Comparison of ENCODE assay signal across 8 cellular contexts in genomic region chr1:200039849-200040479, GRCh38. TPM values are rescaled to one million over a fixed set of nuclear protein-coding genes. Genes with fewer than 3 reads are reported as not detected.
DNase-seq lines count a peak whose midpoint lies in the region; ATAC-seq and TF ChIP-seq lines count a peak whose summit lies in the region.

No MANE protein-coding gene starts in this region.

- H3K27ac ChIP-seq in heart right ventricle (peak overlapping the region in 8 of 10 donors; percentile 13 to 80 (median 56)), body of pancreas (peak overlapping the region; percentile 87 to 96 (median 96)), mesendoderm (ENCODE audit: low read depth, low read length) (no peak overlapping the region), uterus (peak overlapping the region; percentile 66 to 83)

- no peak overlapping the region for H2BK15ac ChIP-seq in mesendoderm (replicated peaks; ENCODE audit: low read depth)

- H2AK5ac ChIP-seq in mesendoderm (ENCODE audit: low read length), result no peak overlapping the region

- peak in 1 of 8 donors; percentile 22 for ATAC-seq in heart right ventricle
- ATAC-seq in left cardiac atrium, result no peak
- no peak for ATAC-seq in body of pancreas
- no peak for ATAC-seq in HG03378 (IDR thresholded peaks at IDR 0.05; ENCODE audit: unreplicated experiment)

- peak overlapping the region; percentile 74 for H3K9ac ChIP-seq in mesendoderm (ENCODE audit: low read length)

- WGBS in heart right ventricle, 2 donors, result 1% methylated on average over 26 of the region's 26 CpGs
- WGBS in body of pancreas, 2 donors, result 0 to 1% methylated on average over 11 to 26 of the region's 26 CpGs
- no CpG with 5 or more reads among the region's 26 CpGs for WGBS in mesendoderm (ENCODE audit: extremely low coverage, insufficient coverage, low lambda C conversion rate)

- no peak overlapping the region for H4K5ac ChIP-seq in mesendoderm (ENCODE audit: low read length)

- no peak overlapping the region for H4K8ac ChIP-seq in mesendoderm (ENCODE audit: low read depth, low read length)

- H2BK5ac ChIP-seq in mesendoderm (ENCODE audit: low read length), result no peak overlapping the region

- intact Hi-C loops in heart right ventricle (cut with DNase I) (loop anchor here in 2 of 10 donors (10.0 kb wide), 2 partner anchors 205 to 355 kb away; no protein-coding TSS in a partner anchor), left cardiac atrium (cut with DNase I) (no loop called here), body of pancreas (cut with DNase I) (no loop called here), uterus (cut with DNase I; ENCODE audit: low total_unique reads) (no loop called here), posterior cingulate gyrus (cut with DNase I) (no loop called here)

- peak overlapping the region; percentile 93 for H3K56ac ChIP-seq in mesendoderm (ENCODE audit: low read length)

- H3K79me1 ChIP-seq in mesendoderm (ENCODE audit: low read length), result no peaks in the 10 kb centered on the region

- TF ChIP-seq POLR2A in body of pancreas (IDR thresholded peaks at IDR 0.05), result no peak
- no peak for TF ChIP-seq POLR2A in uterus (IDR thresholded peaks at IDR 0.05)

- no peaks in the 10 kb centered on the region for H3K36me3 ChIP-seq in heart right ventricle
- H3K36me3 ChIP-seq in body of pancreas (replicated peaks in 1 of 2; ENCODE audit: insufficient read depth in 1 of 2, low read depth in 2 of 2), result no peaks in the 10 kb centered on the region
- no peaks in the 10 kb centered on the region for H3K36me3 ChIP-seq in mesendoderm (ENCODE audit: control insufficient read depth, insufficient read depth, low read length)
- no peaks in the 10 kb centered on the region for H3K36me3 ChIP-seq in uterus

- TF ChIP-seq CTCF in heart right ventricle (IDR thresholded peaks at IDR 0.05) (no peak), body of pancreas (IDR thresholded peaks at IDR 0.05) (no peak), uterus (IDR thresholded peaks at IDR 0.05) (no peak)

- H3K4me1 ChIP-seq in heart right ventricle (peaks cover 0 to 67% (median 57%) of the 10 kb centered on the region in 9 donors), body of pancreas (peaks cover 32% of the 10 kb centered on the region), mesendoderm (ENCODE audit: control insufficient read depth, low read depth, low read length) (peaks cover 10% of the 10 kb centered on the region), uterus (peaks cover 0 to 7% of the 10 kb centered on the region in 2 donors)

- H3K27me3 ChIP-seq in heart right ventricle, result peaks cover 31 to 100% (median 100%) of the 10 kb centered on the region in 7 donors
- no peaks in the 10 kb centered on the region for H3K27me3 ChIP-seq in body of pancreas
- H3K27me3 ChIP-seq in mesendoderm (ENCODE audit: insufficient read depth, low read length, poor library complexity), result peaks cover 46% of the 10 kb centered on the region
- H3K27me3 ChIP-seq in uterus, result peaks cover 0 to 69% of the 10 kb centered on the region in 2 donors

- H3K4me2 ChIP-seq in mesendoderm (ENCODE audit: low read length), result peak overlapping the region; percentile 100

- no peak for DNase-seq in heart right ventricle
- no peak for DNase-seq in left cardiac atrium
- no peak for DNase-seq in body of pancreas
- peak; percentile 25 for DNase-seq in mesendoderm
- no peak for DNase-seq in uterus
- no peak for DNase-seq in dedifferentiated amniotic fluid mesenchymal stem cell (ENCODE audit: extremely low spot score)
- DNase-seq in posterior cingulate gyrus, result no peak

- H3K18ac ChIP-seq in mesendoderm (ENCODE audit: low read length), result no peak overlapping the region

- no peak overlapping the region for H2BK120ac ChIP-seq in mesendoderm (ENCODE audit: low read depth, low read length)

- H3K23ac ChIP-seq in mesendoderm (ENCODE audit: low read length), result no peak overlapping the region

- H3K79me2 ChIP-seq in mesendoderm (ENCODE audit: control insufficient read depth, insufficient read depth, low read length), result no peaks in the 10 kb centered on the region

- H3K4me3 ChIP-seq in heart right ventricle, result peak overlapping the region; percentile 29 to 64 (median 56)
- peak overlapping the region; percentile 40 to 84 for H3K4me3 ChIP-seq in body of pancreas
- peak overlapping the region; percentile 74 for H3K4me3 ChIP-seq in mesendoderm (ENCODE audit: low read length)
- peak overlapping the region; percentile 28 for H3K4me3 ChIP-seq in uterus

- H3K4ac ChIP-seq in mesendoderm (ENCODE audit: low read depth, low read length), result no peak overlapping the region

- no peaks in the 10 kb centered on the region for H3K9me3 ChIP-seq in heart right ventricle
- no peaks in the 10 kb centered on the region for H3K9me3 ChIP-seq in body of pancreas
- H3K9me3 ChIP-seq in uterus, result no peaks in the 10 kb centered on the region

RNA-seq across cellular contexts. Expression of gene NR5A2, which starts 12.5 kb away (rescaled TPM):
- total RNA-seq in heart right ventricle, result 1 to 10 TPM in 8 of 10 donors, under 1 TPM in 2; 0.70 to 1.9 (median 1.3) TPM
- 1 to 10 TPM in 1 of 2 donors, under 1 TPM in 1; 0.52 to 1.1 TPM for polyA plus RNA-seq in heart right ventricle
- total RNA-seq in left cardiac atrium, result 1 to 10 TPM; 1.7 to 2.1 TPM
- 100 to 1,000 TPM in 1 of 2 donors, 10 to 100 TPM in 1; 98.3 to 202 TPM for total RNA-seq in body of pancreas
- 6.5 TPM for polyA plus RNA-seq in mesendoderm (2013, experiment 1 of 2)
- 6.7 TPM for polyA plus RNA-seq in mesendoderm (2013, experiment 2 of 2)
- total RNA-seq in uterus, result 10 to 100 TPM in 2 of 4 donors, 1 to 10 TPM in 2; 5.0 to 21.5 (median 11.8) TPM

Comparison
In these comparisons a context has a peak if more than half of its experiments do, and no peak if none do; other contexts are left out.
1. RNA of gene NR5A2, which starts 12.5 kb away (total RNA-seq): 98.3 to 202 TPM in body of pancreas; 5.0 to 21.5 TPM in uterus, 1.7 to 2.1 TPM in left cardiac atrium and 0.70 to 1.9 TPM in heart right ventricle; every median in the first group is over 4 times any median in the second.
2. Peak in every context shown above with its lines, with median percentiles within 50 percentile points of each other: H3K4me3 ChIP-seq.